ENCODE assay signal across 18 cellular contexts in genomic region chr3:73542127-73542526, GRCh38.
DNase-seq lines count a peak whose midpoint lies in the region; ATAC-seq and TF ChIP-seq lines count a peak whose summit lies in the region.
"Had no signal": no experiment of that assay in that cellular context is flagged by ENCODE, and none has a peak within 500 bp of the region (broad histone marks: within the 10 kb centered on the region; RNA-seq: fewer than 3 reads in every experiment).

No MANE protein-coding gene starts in this region.

- H3K27me3 ChIP-seq in right atrium auricular region, result no peaks in the 10 kb centered on the region
- H3K27me3 ChIP-seq in transverse colon, result no peaks in the 10 kb centered on the region
- H3K27me3 ChIP-seq: SJSA1 had no signal

- no peaks in the 10 kb centered on the region for H3K4me1 Mint-ChIP-seq in activated CD8-positive, alpha-beta T cell treated with anti-CD3 and anti-CD28 coated beads for 36 hours (ENCODE audit: low read depth)
- H3K4me1 Mint-ChIP-seq: activated CD4-positive, alpha-beta T cell treated with anti-CD3 and anti-CD28 coated beads, Interleukin-2, amount 10 ng/mL, durations not matched to agents 7 days and 5 days; activated naive CD8-positive, alpha-beta T cell treated with anti-CD3 and anti-CD28 coated beads, Interleukin-2, amount 50 U/mL, for 24 hours; central memory CD8-positive, alpha-beta T cell had no signal

- H3K4me3 ChIP-seq in right atrium auricular region, result no peak overlapping the region
- H3K4me3 ChIP-seq in transverse colon, result no peak overlapping the region
- H3K4me3 ChIP-seq: SJSA1 had no signal

- intact Hi-C loops in left ventricle myocardium superior (cut with micrococcal nuclease), result no loop called here
- intact Hi-C loops in transverse colon (cut with DNase I; ENCODE audit: low total_unique reads), result no loop called here
- intact Hi-C loops in activated CD8-positive, alpha-beta T cell treated with anti-CD3 and anti-CD28 coated beads for 36 hours (cut with micrococcal nuclease), result no loop called here

- H3K27ac ChIP-seq in right atrium auricular region (no peak overlapping the region), transverse colon (peak overlapping the region in 3 of 4 donors; percentile 32 to 52 (median 39))
- H3K27ac ChIP-seq: SJSA1 had no signal

- DNase-seq in left ventricle myocardium superior, result no peak
- no peak for DNase-seq in right atrium auricular region (ENCODE audit: low spot score)
- peak; percentile 74 for DNase-seq in NCI-H774 (lab: John Stamatoyannopoulos, UW)
- peak; percentile 33 for DNase-seq in iPS-NIHi11 (ENCODE audit: low spot score)
- DNase-seq in transverse colon, result peak; percentile 50
- no peak for DNase-seq in activated CD8-positive, alpha-beta T cell treated with anti-CD3 and anti-CD28 coated beads for 36 hours
- DNase-seq: activated CD4-positive, alpha-beta T cell treated with anti-CD3 and anti-CD28 coated beads, Interleukin-2, amount 10 ng/mL, durations not matched to agents 7 days and 5 days; activated naive CD8-positive, alpha-beta T cell treated with anti-CD3 and anti-CD28 coated beads, Interleukin-2, amount 50 U/mL, for 24 hours; effector memory CD4-positive, alpha-beta T cell; Karpas-422; NCI-H187 treated with DMSO at 0.1 percent for 48 hours; retina; T-helper 9 cell had no signal

- TF ChIP-seq POLR2A in transverse colon (IDR thresholded peaks at IDR 0.05), result no peak

- WGBS in transverse colon (ENCODE audit: low coverage in 1 of 2), 2 donors, result 13 to 18% methylated on average over 3 of the region's 3 CpGs

- no peaks in the 10 kb centered on the region for H3K9me3 Mint-ChIP-seq in activated CD8-positive, alpha-beta T cell treated with anti-CD3 and anti-CD28 coated beads for 36 hours
- H3K9me3 Mint-ChIP-seq: activated CD4-positive, alpha-beta T cell treated with anti-CD3 and anti-CD28 coated beads, Interleukin-2, amount 10 ng/mL, durations not matched to agents 7 days and 5 days; activated naive CD8-positive, alpha-beta T cell treated with anti-CD3 and anti-CD28 coated beads, Interleukin-2, amount 50 U/mL, for 24 hours had no signal

- H3K27ac Mint-ChIP-seq in activated CD8-positive, alpha-beta T cell treated with anti-CD3 and anti-CD28 coated beads for 36 hours, result no peak overlapping the region
- H3K27ac Mint-ChIP-seq: activated CD4-positive, alpha-beta T cell treated with anti-CD3 and anti-CD28 coated beads, Interleukin-2, amount 10 ng/mL, durations not matched to agents 7 days and 5 days; activated naive CD8-positive, alpha-beta T cell treated with anti-CD3 and anti-CD28 coated beads, Interleukin-2, amount 50 U/mL, for 24 hours had no signal

- in situ Hi-C loops in transverse colon (cut with MboI; ENCODE audit: low pct_ligation_motif_present in 1 of 4, low pct_unique_long_range_greater_than_20kb in 1 of 4, low sequenced_read_pairs in 3 of 4), result no loop called here

- H3K4me1 ChIP-seq in right atrium auricular region (peaks cover 0 to 25% of the 10 kb centered on the region in 2 donors), transverse colon (peaks cover 0 to 49% (median 10%) of the 10 kb centered on the region in 4 donors)

- CTCF ChIA-PET in activated CD8-positive, alpha-beta T cell treated with anti-CD3 and anti-CD28 coated beads for 36 hours (lab: Charles Lee), result no interaction called here

- POLR2A ChIA-PET in activated CD8-positive, alpha-beta T cell treated with anti-CD3 and anti-CD28 coated beads for 36 hours (lab: Charles Lee), result no interaction called here

- no peaks in the 10 kb centered on the region for H3K36me3 Mint-ChIP-seq in activated CD8-positive, alpha-beta T cell treated with anti-CD3 and anti-CD28 coated beads for 36 hours (ENCODE audit: low read depth)

- ATAC-seq in left ventricle myocardium superior (peak; percentile 26), HG03432 (IDR thresholded peaks at IDR 0.05; ENCODE audit: unreplicated experiment) (no peak), GM18511 (IDR thresholded peaks at IDR 0.05; ENCODE audit: unreplicated experiment) (no peak)
- no peak for ATAC-seq in activated CD8-positive, alpha-beta T cell treated with anti-CD3 and anti-CD28 coated beads for 36 hours
- ATAC-seq: activated naive CD8-positive, alpha-beta T cell treated with anti-CD3 and anti-CD28 coated beads, Interleukin-2, amount 50 U/mL, for 24 hours had no signal

- H3K27me3 Mint-ChIP-seq in activated CD8-positive, alpha-beta T cell treated with anti-CD3 and anti-CD28 coated beads for 36 hours, result peaks cover 2% of the 10 kb centered on the region
- H3K27me3 Mint-ChIP-seq: activated CD4-positive, alpha-beta T cell treated with anti-CD3 and anti-CD28 coated beads, Interleukin-2, amount 10 ng/mL, durations not matched to agents 7 days and 5 days; activated naive CD8-positive, alpha-beta T cell treated with anti-CD3 and anti-CD28 coated beads, Interleukin-2, amount 50 U/mL, for 24 hours; central memory CD8-positive, alpha-beta T cell had no signal

- no peak for TF ChIP-seq EP300 in transverse colon (IDR thresholded peaks at IDR 0.05; ENCODE audit: low read depth)

- no peak for TF ChIP-seq CTCF in right atrium auricular region (IDR thresholded peaks at IDR 0.05)
- TF ChIP-seq CTCF in transverse colon (IDR thresholded peaks at IDR 0.05), result no peak
- TF ChIP-seq CTCF in activated CD8-positive, alpha-beta T cell treated with anti-CD3 and anti-CD28 coated beads for 36 hours (IDR thresholded peaks at IDR 0.05), result no peak

- no peak overlapping the region for H3K4me3 Mint-ChIP-seq in activated CD8-positive, alpha-beta T cell treated with anti-CD3 and anti-CD28 coated beads for 36 hours
- H3K4me3 Mint-ChIP-seq: activated CD4-positive, alpha-beta T cell treated with anti-CD3 and anti-CD28 coated beads, Interleukin-2, amount 10 ng/mL, durations not matched to agents 7 days and 5 days; activated naive CD8-positive, alpha-beta T cell treated with anti-CD3 and anti-CD28 coated beads, Interleukin-2, amount 50 U/mL, for 24 hours; central memory CD8-positive, alpha-beta T cell; nephron had no signal

- H3K9me3 ChIP-seq in right atrium auricular region, result no peaks in the 10 kb centered on the region
- no peaks in the 10 kb centered on the region for H3K9me3 ChIP-seq in transverse colon
- H3K9me3 ChIP-seq: SJSA1 had no signal

- H3K36me3 ChIP-seq in right atrium auricular region (no peaks in the 10 kb centered on the region), transverse colon (no peaks in the 10 kb centered on the region)
- H3K36me3 ChIP-seq: SJSA1 had no signal

Comparison
In these comparisons a context has a peak if more than half of its experiments do, and no peak if none do; other contexts are left out.
1. DNase-seq: peak in NCI-H774 (single experiment), iPS-NIHi11 (single experiment) and transverse colon (single experiment); none in left ventricle myocardium superior (single experiment), right atrium auricular region (single experiment) and activated CD8-positive, alpha-beta T cell treated with anti-CD3 and anti-CD28 coated beads for 36 hours (single experiment).
2. H3K27ac ChIP-seq: peak in transverse colon (3 of 4); none in right atrium auricular region (0 of 2).